9 cellular contexts compared by ENCODE assay signal in the genomic region with DNA sequence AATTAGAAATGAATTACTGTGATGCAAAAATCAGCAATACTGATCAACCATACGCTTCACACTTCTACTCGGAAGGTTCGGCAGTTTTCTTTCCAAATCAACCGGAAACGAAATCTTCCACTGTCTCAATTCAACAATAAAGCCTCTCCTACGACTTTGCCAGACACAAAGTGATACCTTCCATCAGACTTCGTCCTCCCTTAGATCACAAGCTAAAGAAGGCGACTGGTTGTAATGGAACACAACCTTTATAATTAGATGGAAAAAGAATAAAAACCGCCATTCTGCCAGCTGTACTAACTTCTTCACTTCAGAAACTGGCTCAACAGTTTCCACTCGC. TPM values are rescaled to one million over a fixed set of nuclear protein-coding genes. Genes with fewer than 3 reads are reported as not detected.
DNase-seq lines count a peak whose midpoint lies in the region; ATAC-seq, FAIRE-seq and TF ChIP-seq lines count a peak whose summit lies in the region.
"Had no signal": no experiment of that assay in that cellular context is flagged by ENCODE, and none has a peak within 500 bp of the region (broad histone marks: within the 10 kb centered on the region; RNA-seq: fewer than 3 reads in every experiment).

No MANE protein-coding gene starts in this region.

- peaks cover 39% of the 10 kb centered on the region for H3K4me1 Mint-ChIP-seq in activated T-cell treated with anti-CD3 and anti-CD28 coated beads, Interleukin-2, amount 50 U/mL, for 24 hours (ENCODE audit: low read depth)

- peak overlapping the region; percentile 97 for H3K4me3 Mint-ChIP-seq in activated T-cell treated with anti-CD3 and anti-CD28 coated beads, Interleukin-2, amount 50 U/mL, for 24 hours

- peak overlapping the region in 2 of 3 donors; percentile 59 to 62 for H3K27ac ChIP-seq in thyroid gland

- H3K27ac Mint-ChIP-seq in activated T-cell treated with anti-CD3 and anti-CD28 coated beads, Interleukin-2, amount 50 U/mL, for 24 hours, result peak overlapping the region; percentile 95
- peak overlapping the region; percentile 94 to 97 for H3K27ac Mint-ChIP-seq in activated naive CD4-positive, alpha-beta T cell treated with anti-CD3 and anti-CD28 coated beads, Interleukin-2, amount 50 U/mL, for 72 hours

- H3K36me3 ChIP-seq in kidney epithelial cell (ENCODE audit: control insufficient read depth, insufficient read depth, low read length), result no peaks in the 10 kb centered on the region
- H3K36me3 ChIP-seq in thyroid gland, result no peaks in the 10 kb centered on the region

- no peak for DNase-seq in activated T-cell treated with anti-CD3 and anti-CD28 coated beads, Interleukin-2, amount 50 U/mL, for 24 hours
- DNase-seq in activated T-cell treated with anti-CD3 and anti-CD28 coated beads for 4 hours (no peak), kidney epithelial cell (ENCODE audit: low read depth) (no peak), thyroid gland (no peak), GM19239 (ENCODE audit: insufficient read length, low spot score) (no peak)
- DNase-seq in activated naive CD4-positive, alpha-beta T cell treated with anti-CD3 and anti-CD28 coated beads, Interleukin-2, amount 50 U/mL, for 72 hours (ENCODE audit: low spot score in 2 of 2), result no peak
- DNase-seq in stimulated activated CD4-positive, alpha-beta T cell treated with anti-CD3 and anti-CD28 coated beads, Interleukin-15, amount 100 ng/mL, for 24 hours, result no peak

- H3K36me3 Mint-ChIP-seq in activated T-cell treated with anti-CD3 and anti-CD28 coated beads, Interleukin-2, amount 50 U/mL, for 24 hours (ENCODE audit: low read depth), result peaks cover 34% of the 10 kb centered on the region
- H3K36me3 Mint-ChIP-seq in activated naive CD4-positive, alpha-beta T cell treated with anti-CD3 and anti-CD28 coated beads, Interleukin-2, amount 50 U/mL, for 72 hours, result peaks cover 10 to 15% of the 10 kb centered on the region in 2 donors

- H3K4me1 ChIP-seq in thyroid gland, result peaks cover 16 to 19% of the 10 kb centered on the region in 2 donors

- no peak for TF ChIP-seq POLR2A in thyroid gland (IDR thresholded peaks at IDR 0.05)

- WGBS in thyroid gland, 2 donors, result 1 to 5% methylated on average over 10 of the region's 10 CpGs

- H3K4me3 ChIP-seq in kidney epithelial cell (ENCODE audit: low read depth, low read length), result peak overlapping the region; percentile 57
- peak overlapping the region; percentile 57 to 99 (median 79) for H3K4me3 ChIP-seq in thyroid gland (replicated peaks in 1 of 3)

- TF ChIP-seq CTCF in kidney epithelial cell (IDR thresholded peaks at IDR 0.05; ENCODE audit: insufficient read depth, low read length, poor library complexity, severe bottlenecking) (no peak), thyroid gland (IDR thresholded peaks at IDR 0.05) (no peak)

- ATAC-seq in activated naive CD4-positive, alpha-beta T cell treated with anti-CD3 and anti-CD28 coated beads, Interleukin-2, amount 50 U/mL, for 72 hours, result peak in 1 of 2 donors; percentile 0
- ATAC-seq in HG02981 (IDR thresholded peaks at IDR 0.05; ENCODE audit: unreplicated experiment), result no peak

- intact Hi-C loops in thyroid gland (cut with DNase I), result loop anchor here (10.0 kb wide), 1 partner anchor 409 kb away; no protein-coding TSS in a partner anchor

- H3K27me3 Mint-ChIP-seq in activated T-cell treated with anti-CD3 and anti-CD28 coated beads, Interleukin-2, amount 50 U/mL, for 24 hours, result no peaks in the 10 kb centered on the region

- H3K9me3 Mint-ChIP-seq in activated T-cell treated with anti-CD3 and anti-CD28 coated beads, Interleukin-2, amount 50 U/mL, for 24 hours, result no peaks in the 10 kb centered on the region
- H3K9me3 Mint-ChIP-seq in activated naive CD4-positive, alpha-beta T cell treated with anti-CD3 and anti-CD28 coated beads, Interleukin-2, amount 50 U/mL, for 72 hours, result no peaks in the 10 kb centered on the region

- H3K27me3 ChIP-seq in kidney epithelial cell (ENCODE audit: control insufficient read depth, insufficient read depth, low read length) (no peaks in the 10 kb centered on the region), thyroid gland (no peaks in the 10 kb centered on the region)

- H3K9me3 ChIP-seq in thyroid gland, result no peaks in the 10 kb centered on the region

- no peak for FAIRE-seq in GM19239 (lab: Jason Lieb, UNC)
- FAIRE-seq: G401.6 had no signal

RNA-seq across cellular contexts. Expression of a gene that starts 0.6 kb away (rescaled TPM):
- 10 to 100 TPM; 88.7 to 94.2 TPM for total RNA-seq in activated naive CD4-positive, alpha-beta T cell treated with anti-CD3 and anti-CD28 coated beads, Interleukin-2, amount 50 U/mL, for 72 hours
- total RNA-seq in kidney epithelial cell (38.5 and 45.3 TPM in 2 replicates), thyroid gland (10 to 100 TPM; 33.8 to 52.0 (median 42.6) TPM)

RNA-seq across cellular contexts. Expression of a gene that starts 58.7 kb away (rescaled TPM):
- 1 to 10 TPM in 1 of 2 donors, not detected in 1; 1.4 TPM for total RNA-seq in activated naive CD4-positive, alpha-beta T cell treated with anti-CD3 and anti-CD28 coated beads, Interleukin-2, amount 50 U/mL, for 72 hours
- total RNA-seq in kidney epithelial cell (3.3 and 3.4 TPM in 2 replicates), thyroid gland (1 to 10 TPM in 3 of 4 donors, not detected in 1; 3.0 to 4.9 (median 3.0) TPM)
